In the genomic region with DNA sequence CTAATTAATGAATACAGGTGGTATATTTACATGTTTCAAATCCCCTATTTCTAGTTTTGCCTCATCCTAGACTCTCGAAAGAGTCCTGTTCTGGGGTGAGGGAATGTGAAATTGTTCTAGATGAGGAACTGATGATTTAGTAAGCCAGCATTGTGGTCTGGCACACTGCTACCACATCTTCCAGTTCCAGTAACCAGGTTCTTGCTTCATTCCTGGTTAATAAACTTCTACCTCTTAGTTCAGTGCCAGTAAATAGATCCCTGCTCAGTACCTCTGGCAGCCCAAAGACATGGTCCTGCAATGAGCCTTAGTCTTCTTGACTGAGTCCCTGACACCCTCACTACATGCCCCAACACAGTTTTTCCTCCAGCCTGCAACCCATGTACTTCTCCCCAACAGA, we compare ENCODE assay signal across 1 cellular context.
TF ChIP-seq lines count a peak whose summit lies in the region.

No MANE protein-coding gene starts in this region.

TF ChIP-seq in HepG2, 621 proteins besides CTCF, POLR2A, EP300 and RAD21 (continued from another document):
- TF ChIP-seq, protein P1, sequence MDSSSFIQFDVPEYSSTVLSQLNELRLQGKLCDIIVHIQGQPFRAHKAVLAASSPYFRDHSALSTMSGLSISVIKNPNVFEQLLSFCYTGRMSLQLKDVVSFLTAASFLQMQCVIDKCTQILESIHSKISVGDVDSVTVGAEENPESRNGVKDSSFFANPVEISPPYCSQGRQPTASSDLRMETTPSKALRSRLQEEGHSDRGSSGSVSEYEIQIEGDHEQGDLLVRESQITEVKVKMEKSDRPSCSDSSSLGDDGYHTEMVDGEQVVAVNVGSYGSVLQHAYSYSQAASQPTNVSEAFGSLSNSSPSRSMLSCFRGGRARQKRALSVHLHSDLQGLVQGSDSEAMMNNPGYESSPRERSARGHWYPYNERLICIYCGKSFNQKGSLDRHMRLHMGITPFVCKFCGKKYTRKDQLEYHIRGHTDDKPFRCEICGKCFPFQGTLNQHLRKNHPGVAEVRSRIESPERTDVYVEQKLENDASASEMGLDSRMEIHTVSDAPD (CRISPR knock-in tag; IDR thresholded peaks at IDR 0.05): no peak
